8 cellular contexts compared by ENCODE assay signal in the genomic region with DNA sequence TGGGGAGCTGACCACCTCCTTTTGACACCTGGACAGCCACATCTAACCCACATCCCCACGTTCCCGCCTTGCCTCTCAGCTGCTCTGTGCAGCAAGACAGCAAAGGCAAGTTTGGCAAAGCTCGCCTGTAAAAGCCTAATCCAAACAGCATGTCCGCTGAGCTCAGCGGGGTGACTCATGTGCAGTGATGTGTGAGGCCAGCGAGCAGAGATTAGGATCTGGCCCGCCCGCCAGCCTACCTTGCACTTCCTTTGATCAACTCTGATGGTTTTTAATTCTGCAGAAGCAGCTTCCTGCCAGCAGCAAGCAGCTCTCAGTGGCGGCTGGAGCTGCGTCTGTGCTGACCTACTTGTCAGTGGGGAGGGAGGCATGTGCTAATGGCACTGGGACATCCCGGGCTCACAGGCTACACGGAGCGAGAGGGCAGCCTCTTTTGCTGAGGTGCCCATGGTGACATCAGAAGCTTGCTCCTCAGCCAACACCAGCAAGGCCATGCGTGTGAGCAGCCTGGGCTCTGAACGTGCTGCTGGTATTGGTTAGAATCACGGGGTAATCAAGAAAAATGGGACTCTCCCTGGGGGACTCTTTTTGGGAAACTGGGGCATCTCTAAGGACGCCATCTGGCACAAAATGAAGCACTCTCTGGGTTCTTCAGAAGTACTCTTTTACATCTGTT. TPM values are rescaled to one million over a fixed set of nuclear protein-coding genes. Genes with fewer than 3 reads are reported as not detected.
DNase-seq lines count a peak whose midpoint lies in the region; ATAC-seq and TF ChIP-seq lines count a peak whose summit lies in the region.

No MANE protein-coding gene starts in this region.

- peak overlapping the region; percentile 26 for H3K4me3 Mint-ChIP-seq in type B pancreatic cell

- no peak for TF ChIP-seq CTCF in type B pancreatic cell (conservative IDR thresholded peaks at IDR 0.05)

- peak overlapping the region; percentile 15 to 85 for H3K27ac Mint-ChIP-seq in activated naive CD4-positive, alpha-beta T cell treated with anti-CD3 and anti-CD28 coated beads, Interleukin-2, amount 50 U/mL, for 72 hours
- peak overlapping the region; percentile 76 for H3K27ac Mint-ChIP-seq in type B pancreatic cell

- no peaks in the 10 kb centered on the region for H3K36me3 Mint-ChIP-seq in activated naive CD4-positive, alpha-beta T cell treated with anti-CD3 and anti-CD28 coated beads, Interleukin-2, amount 50 U/mL, for 72 hours
- no peaks in the 10 kb centered on the region for H3K36me3 Mint-ChIP-seq in type B pancreatic cell

- ATAC-seq in SK-N-SH treated with all-trans-retinoic acid at 6 μM for 48 hours: peak; percentile 89
- ATAC-seq in activated naive CD4-positive, alpha-beta T cell treated with anti-CD3 and anti-CD28 coated beads, Interleukin-2, amount 50 U/mL, for 72 hours: peak; percentile 92 to 94
- peak; percentile 86 for ATAC-seq in Right ventricle myocardium inferior

- H3K9me3 Mint-ChIP-seq in activated naive CD4-positive, alpha-beta T cell treated with anti-CD3 and anti-CD28 coated beads, Interleukin-2, amount 50 U/mL, for 72 hours: no peaks in the 10 kb centered on the region
- H3K9me3 Mint-ChIP-seq in type B pancreatic cell: no peaks in the 10 kb centered on the region

- intact Hi-C loops in Right ventricle myocardium inferior (cut with DNase I): no loop called here
- intact Hi-C loops in posterior vena cava (cut with DNase I): loop anchor here in 1 of 2 donors (5.0 kb wide), 1 partner anchor 34 kb away; a partner anchor contains a TSS

- peaks cover 61% of the 10 kb centered on the region for H3K4me1 Mint-ChIP-seq in type B pancreatic cell (ENCODE audit: unreplicated experiment)

- peak; percentile 95 for DNase-seq in ELF-1 (ENCODE audit: low read depth, low spot score)
- peak; percentile 80 for DNase-seq in GOT3 (lab: John Stamatoyannopoulos, UW)
- peak; percentile 69 to 76 for DNase-seq in Kasumi-1 (lab: John Stamatoyannopoulos, UW)
- peak; percentile 65 to 93 for DNase-seq in activated naive CD4-positive, alpha-beta T cell treated with anti-CD3 and anti-CD28 coated beads, Interleukin-2, amount 50 U/mL, for 72 hours (ENCODE audit: low spot score in 2 of 2)
- peak; percentile 85 for DNase-seq in Right ventricle myocardium inferior (ENCODE audit: missing footprints)
- peak; percentile 95 for DNase-seq in posterior vena cava (ENCODE audit: low spot score)
- DNase-seq in type B pancreatic cell (ENCODE audit: extremely low spot score, unreplicated experiment): peak; percentile 83

- H3K27me3 Mint-ChIP-seq in type B pancreatic cell: no peaks in the 10 kb centered on the region

TF ChIP-seq in SK-N-SH treated with all-trans-retinoic acid at 6 μM for 48 hours, 23 proteins besides CTCF, POLR2A, EP300 and RAD21 (continues in another document):
- TF ChIP-seq RARB (CRISPR knock-in tag; IDR thresholded peaks at IDR 0.05): no peak
- TF ChIP-seq SNAI2 (CRISPR knock-in tag; IDR thresholded peaks at IDR 0.05): no peak; the same call in 1 of the 2 replicates
- TF ChIP-seq ZNF565 (CRISPR knock-in tag; conservative IDR thresholded peaks at IDR 0.05; ENCODE audit: low read depth): peak; percentile 58; the same call in 1 of the 2 replicates
- TF ChIP-seq, protein P1, sequence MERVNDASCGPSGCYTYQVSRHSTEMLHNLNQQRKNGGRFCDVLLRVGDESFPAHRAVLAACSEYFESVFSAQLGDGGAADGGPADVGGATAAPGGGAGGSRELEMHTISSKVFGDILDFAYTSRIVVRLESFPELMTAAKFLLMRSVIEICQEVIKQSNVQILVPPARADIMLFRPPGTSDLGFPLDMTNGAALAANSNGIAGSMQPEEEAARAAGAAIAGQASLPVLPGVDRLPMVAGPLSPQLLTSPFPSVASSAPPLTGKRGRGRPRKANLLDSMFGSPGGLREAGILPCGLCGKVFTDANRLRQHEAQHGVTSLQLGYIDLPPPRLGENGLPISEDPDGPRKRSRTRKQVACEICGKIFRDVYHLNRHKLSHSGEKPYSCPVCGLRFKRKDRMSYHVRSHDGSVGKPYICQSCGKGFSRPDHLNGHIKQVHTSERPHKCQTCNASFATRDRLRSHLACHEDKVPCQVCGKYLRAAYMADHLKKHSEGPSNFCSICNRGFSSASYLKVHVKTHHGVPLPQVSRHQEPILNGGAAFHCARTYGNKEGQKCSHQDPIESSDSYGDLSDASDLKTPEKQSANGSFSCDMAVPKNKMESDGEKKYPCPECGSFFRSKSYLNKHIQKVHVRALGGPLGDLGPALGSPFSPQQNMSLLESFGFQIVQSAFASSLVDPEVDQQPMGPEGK (CRISPR knock-in tag; IDR thresholded peaks at IDR 0.05; ENCODE audit: borderline replicate concordance): no peak
- TF ChIP-seq ESRRG (CRISPR knock-in tag; IDR thresholded peaks at IDR 0.05): peak; percentile 70; the same call in 1 of the 2 replicates
- peak; percentile 96 for TF ChIP-seq TCF4 (CRISPR knock-in tag; IDR thresholded peaks at IDR 0.05; ENCODE audit: borderline replicate concordance)
- no peak for TF ChIP-seq ZC3H10 (CRISPR knock-in tag; IDR thresholded peaks at IDR 0.05)
- TF ChIP-seq ARNTL (CRISPR knock-in tag; IDR thresholded peaks at IDR 0.05; ENCODE audit: borderline replicate concordance, low read depth): no peak
- no peak for TF ChIP-seq OSR1 (CRISPR knock-in tag; IDR thresholded peaks at IDR 0.05)
- peak; percentile 61; the same call in 1 of the 2 replicates for TF ChIP-seq ISL1 (CRISPR knock-in tag; IDR thresholded peaks at IDR 0.05)
- TF ChIP-seq ZNF70 (CRISPR knock-in tag; IDR thresholded peaks at IDR 0.05): no peak; the same call in 1 of the 2 replicates
- TF ChIP-seq ZFP3 (CRISPR knock-in tag; IDR thresholded peaks at IDR 0.05): peak; percentile 87
- TF ChIP-seq, protein P2, sequence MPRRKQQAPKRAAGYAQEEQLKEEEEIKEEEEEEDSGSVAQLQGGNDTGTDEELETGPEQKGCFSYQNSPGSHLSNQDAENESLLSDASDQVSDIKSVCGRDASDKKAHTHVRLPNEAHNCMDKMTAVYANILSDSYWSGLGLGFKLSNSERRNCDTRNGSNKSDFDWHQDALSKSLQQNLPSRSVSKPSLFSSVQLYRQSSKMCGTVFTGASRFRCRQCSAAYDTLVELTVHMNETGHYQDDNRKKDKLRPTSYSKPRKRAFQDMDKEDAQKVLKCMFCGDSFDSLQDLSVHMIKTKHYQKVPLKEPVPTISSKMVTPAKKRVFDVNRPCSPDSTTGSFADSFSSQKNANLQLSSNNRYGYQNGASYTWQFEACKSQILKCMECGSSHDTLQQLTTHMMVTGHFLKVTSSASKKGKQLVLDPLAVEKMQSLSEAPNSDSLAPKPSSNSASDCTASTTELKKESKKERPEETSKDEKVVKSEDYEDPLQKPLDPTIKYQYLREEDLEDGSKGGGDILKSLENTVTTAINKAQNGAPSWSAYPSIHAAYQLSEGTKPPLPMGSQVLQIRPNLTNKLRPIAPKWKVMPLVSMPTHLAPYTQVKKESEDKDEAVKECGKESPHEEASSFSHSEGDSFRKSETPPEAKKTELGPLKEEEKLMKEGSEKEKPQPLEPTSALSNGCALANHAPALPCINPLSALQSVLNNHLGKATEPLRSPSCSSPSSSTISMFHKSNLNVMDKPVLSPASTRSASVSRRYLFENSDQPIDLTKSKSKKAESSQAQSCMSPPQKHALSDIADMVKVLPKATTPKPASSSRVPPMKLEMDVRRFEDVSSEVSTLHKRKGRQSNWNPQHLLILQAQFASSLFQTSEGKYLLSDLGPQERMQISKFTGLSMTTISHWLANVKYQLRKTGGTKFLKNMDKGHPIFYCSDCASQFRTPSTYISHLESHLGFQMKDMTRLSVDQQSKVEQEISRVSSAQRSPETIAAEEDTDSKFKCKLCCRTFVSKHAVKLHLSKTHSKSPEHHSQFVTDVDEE (CRISPR knock-in tag; IDR thresholded peaks at IDR 0.05): peak; percentile 93
- TF ChIP-seq BACH2 (CRISPR knock-in tag; IDR thresholded peaks at IDR 0.05; ENCODE audit: borderline replicate concordance): 0 out of 2 replicates have a peak, but pooled peaks have one; percentile 6
- TF ChIP-seq, protein P3, sequence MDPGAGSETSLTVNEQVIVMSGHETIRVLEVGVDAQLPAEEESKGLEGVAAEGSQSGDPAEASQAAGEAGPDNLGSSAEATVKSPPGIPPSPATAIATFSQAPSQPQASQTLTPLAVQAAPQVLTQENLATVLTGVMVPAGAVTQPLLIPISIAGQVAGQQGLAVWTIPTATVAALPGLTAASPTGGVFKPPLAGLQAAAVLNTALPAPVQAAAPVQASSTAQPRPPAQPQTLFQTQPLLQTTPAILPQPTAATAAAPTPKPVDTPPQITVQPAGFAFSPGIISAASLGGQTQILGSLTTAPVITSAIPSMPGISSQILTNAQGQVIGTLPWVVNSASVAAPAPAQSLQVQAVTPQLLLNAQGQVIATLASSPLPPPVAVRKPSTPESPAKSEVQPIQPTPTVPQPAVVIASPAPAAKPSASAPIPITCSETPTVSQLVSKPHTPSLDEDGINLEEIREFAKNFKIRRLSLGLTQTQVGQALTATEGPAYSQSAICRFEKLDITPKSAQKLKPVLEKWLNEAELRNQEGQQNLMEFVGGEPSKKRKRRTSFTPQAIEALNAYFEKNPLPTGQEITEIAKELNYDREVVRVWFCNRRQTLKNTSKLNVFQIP (CRISPR knock-in tag; IDR thresholded peaks at IDR 0.05; ENCODE audit: borderline replicate concordance, low read depth): no peak
- 0 out of 2 replicates have a peak, but pooled peaks have one; percentile 12 for TF ChIP-seq CSDC2 (CRISPR knock-in tag; IDR thresholded peaks at IDR 0.05)
- TF ChIP-seq, protein P4, sequence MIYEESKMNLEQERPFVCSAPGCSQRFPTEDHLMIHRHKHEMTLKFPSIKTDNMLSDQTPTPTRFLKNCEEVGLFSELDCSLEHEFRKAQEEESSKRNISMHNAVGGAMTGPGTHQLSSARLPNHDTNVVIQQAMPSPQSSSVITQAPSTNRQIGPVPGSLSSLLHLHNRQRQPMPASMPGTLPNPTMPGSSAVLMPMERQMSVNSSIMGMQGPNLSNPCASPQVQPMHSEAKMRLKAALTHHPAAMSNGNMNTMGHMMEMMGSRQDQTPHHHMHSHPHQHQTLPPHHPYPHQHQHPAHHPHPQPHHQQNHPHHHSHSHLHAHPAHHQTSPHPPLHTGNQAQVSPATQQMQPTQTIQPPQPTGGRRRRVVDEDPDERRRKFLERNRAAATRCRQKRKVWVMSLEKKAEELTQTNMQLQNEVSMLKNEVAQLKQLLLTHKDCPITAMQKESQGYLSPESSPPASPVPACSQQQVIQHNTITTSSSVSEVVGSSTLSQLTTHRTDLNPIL (CRISPR knock-in tag; IDR thresholded peaks at IDR 0.05; ENCODE audit: low read depth): no peak; the same call in none of the 2 replicates
- no peak for TF ChIP-seq PPARA (CRISPR knock-in tag; IDR thresholded peaks at IDR 0.05; ENCODE audit: borderline replicate concordance)

RNA-seq across cellular contexts. Expression of a gene that starts 36.0 kb away (rescaled TPM):
- 10 to 100 TPM; 56.6 to 85.7 TPM for total RNA-seq in activated naive CD4-positive, alpha-beta T cell treated with anti-CD3 and anti-CD28 coated beads, Interleukin-2, amount 50 U/mL, for 72 hours
- total RNA-seq in Right ventricle myocardium inferior (5.6 TPM), posterior vena cava (10 to 100 TPM; 33.9 to 36.6 TPM), type B pancreatic cell (ENCODE audit: low replicate concordance) (93.6 and 117 TPM in 2 replicates)

Comparison
In these comparisons a context has a peak if more than half of its experiments do, and no peak if none do; other contexts are left out.
1. Peak in every context shown above with its lines: DNase-seq and ATAC-seq.